ENCODE assay signal across 1 cellular context in the genomic region with DNA sequence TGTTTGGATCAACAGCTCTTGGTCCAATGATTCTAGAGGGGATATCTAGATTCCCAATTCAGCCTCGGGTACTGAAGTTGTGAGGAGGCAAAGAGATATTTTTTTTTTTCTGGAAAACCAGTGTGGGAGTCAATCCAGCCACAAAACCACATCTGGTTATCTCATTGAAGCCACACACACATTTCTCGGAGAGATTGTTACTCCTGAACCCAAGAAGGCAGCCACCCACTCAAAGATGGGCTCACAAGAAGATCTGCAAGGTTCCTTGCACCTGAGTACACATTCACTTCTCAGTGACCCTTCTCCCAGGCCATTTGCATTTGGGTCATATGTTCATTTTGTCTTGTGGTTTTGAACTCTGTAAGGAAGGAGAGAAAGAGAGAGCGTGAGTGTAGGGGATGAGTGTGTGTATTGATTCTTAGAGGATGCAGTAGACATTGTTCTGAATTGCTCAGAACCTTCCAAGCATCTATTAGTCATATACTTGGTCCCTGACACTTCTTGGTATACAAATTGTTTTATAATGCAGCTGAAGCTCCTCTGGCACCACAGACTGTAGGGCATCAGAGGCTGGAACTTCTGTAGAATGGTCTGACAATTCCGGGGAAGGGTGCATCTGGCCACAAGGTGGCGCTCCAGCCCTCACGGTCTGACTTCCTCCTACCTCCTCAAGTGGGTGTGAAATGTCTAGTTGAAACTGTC.
TF ChIP-seq lines count a peak whose summit lies in the region.

No MANE protein-coding gene starts in this region.

TF ChIP-seq in K562, 482 proteins besides CTCF, POLR2A, EP300 and RAD21 (continued from another document and continues in another):
- TF ChIP-seq, protein P1, sequence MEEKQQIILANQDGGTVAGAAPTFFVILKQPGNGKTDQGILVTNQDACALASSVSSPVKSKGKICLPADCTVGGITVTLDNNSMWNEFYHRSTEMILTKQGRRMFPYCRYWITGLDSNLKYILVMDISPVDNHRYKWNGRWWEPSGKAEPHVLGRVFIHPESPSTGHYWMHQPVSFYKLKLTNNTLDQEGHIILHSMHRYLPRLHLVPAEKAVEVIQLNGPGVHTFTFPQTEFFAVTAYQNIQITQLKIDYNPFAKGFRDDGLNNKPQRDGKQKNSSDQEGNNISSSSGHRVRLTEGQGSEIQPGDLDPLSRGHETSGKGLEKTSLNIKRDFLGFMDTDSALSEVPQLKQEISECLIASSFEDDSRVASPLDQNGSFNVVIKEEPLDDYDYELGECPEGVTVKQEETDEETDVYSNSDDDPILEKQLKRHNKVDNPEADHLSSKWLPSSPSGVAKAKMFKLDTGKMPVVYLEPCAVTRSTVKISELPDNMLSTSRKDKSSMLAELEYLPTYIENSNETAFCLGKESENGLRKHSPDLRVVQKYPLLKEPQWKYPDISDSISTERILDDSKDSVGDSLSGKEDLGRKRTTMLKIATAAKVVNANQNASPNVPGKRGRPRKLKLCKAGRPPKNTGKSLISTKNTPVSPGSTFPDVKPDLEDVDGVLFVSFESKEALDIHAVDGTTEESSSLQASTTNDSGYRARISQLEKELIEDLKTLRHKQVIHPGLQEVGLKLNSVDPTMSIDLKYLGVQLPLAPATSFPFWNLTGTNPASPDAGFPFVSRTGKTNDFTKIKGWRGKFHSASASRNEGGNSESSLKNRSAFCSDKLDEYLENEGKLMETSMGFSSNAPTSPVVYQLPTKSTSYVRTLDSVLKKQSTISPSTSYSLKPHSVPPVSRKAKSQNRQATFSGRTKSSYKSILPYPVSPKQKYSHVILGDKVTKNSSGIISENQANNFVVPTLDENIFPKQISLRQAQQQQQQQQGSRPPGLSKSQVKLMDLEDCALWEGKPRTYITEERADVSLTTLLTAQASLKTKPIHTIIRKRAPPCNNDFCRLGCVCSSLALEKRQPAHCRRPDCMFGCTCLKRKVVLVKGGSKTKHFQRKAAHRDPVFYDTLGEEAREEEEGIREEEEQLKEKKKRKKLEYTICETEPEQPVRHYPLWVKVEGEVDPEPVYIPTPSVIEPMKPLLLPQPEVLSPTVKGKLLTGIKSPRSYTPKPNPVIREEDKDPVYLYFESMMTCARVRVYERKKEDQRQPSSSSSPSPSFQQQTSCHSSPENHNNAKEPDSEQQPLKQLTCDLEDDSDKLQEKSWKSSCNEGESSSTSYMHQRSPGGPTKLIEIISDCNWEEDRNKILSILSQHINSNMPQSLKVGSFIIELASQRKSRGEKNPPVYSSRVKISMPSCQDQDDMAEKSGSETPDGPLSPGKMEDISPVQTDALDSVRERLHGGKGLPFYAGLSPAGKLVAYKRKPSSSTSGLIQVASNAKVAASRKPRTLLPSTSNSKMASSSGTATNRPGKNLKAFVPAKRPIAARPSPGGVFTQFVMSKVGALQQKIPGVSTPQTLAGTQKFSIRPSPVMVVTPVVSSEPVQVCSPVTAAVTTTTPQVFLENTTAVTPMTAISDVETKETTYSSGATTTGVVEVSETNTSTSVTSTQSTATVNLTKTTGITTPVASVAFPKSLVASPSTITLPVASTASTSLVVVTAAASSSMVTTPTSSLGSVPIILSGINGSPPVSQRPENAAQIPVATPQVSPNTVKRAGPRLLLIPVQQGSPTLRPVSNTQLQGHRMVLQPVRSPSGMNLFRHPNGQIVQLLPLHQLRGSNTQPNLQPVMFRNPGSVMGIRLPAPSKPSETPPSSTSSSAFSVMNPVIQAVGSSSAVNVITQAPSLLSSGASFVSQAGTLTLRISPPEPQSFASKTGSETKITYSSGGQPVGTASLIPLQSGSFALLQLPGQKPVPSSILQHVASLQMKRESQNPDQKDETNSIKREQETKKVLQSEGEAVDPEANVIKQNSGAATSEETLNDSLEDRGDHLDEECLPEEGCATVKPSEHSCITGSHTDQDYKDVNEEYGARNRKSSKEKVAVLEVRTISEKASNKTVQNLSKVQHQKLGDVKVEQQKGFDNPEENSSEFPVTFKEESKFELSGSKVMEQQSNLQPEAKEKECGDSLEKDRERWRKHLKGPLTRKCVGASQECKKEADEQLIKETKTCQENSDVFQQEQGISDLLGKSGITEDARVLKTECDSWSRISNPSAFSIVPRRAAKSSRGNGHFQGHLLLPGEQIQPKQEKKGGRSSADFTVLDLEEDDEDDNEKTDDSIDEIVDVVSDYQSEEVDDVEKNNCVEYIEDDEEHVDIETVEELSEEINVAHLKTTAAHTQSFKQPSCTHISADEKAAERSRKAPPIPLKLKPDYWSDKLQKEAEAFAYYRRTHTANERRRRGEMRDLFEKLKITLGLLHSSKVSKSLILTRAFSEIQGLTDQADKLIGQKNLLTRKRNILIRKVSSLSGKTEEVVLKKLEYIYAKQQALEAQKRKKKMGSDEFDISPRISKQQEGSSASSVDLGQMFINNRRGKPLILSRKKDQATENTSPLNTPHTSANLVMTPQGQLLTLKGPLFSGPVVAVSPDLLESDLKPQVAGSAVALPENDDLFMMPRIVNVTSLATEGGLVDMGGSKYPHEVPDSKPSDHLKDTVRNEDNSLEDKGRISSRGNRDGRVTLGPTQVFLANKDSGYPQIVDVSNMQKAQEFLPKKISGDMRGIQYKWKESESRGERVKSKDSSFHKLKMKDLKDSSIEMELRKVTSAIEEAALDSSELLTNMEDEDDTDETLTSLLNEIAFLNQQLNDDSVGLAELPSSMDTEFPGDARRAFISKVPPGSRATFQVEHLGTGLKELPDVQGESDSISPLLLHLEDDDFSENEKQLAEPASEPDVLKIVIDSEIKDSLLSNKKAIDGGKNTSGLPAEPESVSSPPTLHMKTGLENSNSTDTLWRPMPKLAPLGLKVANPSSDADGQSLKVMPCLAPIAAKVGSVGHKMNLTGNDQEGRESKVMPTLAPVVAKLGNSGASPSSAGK (IDR thresholded peaks at IDR 0.05): no peak
- TF ChIP-seq ZNF696 (CRISPR knock-in tag; conservative IDR thresholded peaks at IDR 0.05) (no peak), ZFP1 (CRISPR knock-in tag; IDR thresholded peaks at IDR 0.05) (no peak), SLC30A9 (CRISPR knock-in tag; IDR thresholded peaks at IDR 0.05) (no peak), SREBF2 (CRISPR knock-in tag; IDR thresholded peaks at IDR 0.05) (no peak), BCOR (IDR thresholded peaks at IDR 0.05) (no peak), NCOA6 (IDR thresholded peaks at IDR 0.05) (no peak), ID3 (CRISPR knock-in tag; IDR thresholded peaks at IDR 0.05) (no peak), ID3 (tag; IDR thresholded peaks at IDR 0.05) (0 out of 2 replicates have a peak, but pooled peaks have one; percentile 20), TFAP4 (CRISPR knock-in tag; IDR thresholded peaks at IDR 0.05; ENCODE audit: borderline replicate concordance) (no peak), CBX8 (IDR thresholded peaks at IDR 0.05; ENCODE audit: borderline replicate concordance, extremely low read depth, low read depth, low read length, poor library complexity, severe bottlenecking) (no peak), ETS1 (conservative IDR thresholded peaks at IDR 0.05; ENCODE audit: control insufficient read depth, low read depth, low read length) (no peak), ZNF785 (CRISPR knock-in tag; IDR thresholded peaks at IDR 0.05) (no peak), PHF21A (IDR thresholded peaks at IDR 0.05; ENCODE audit: borderline replicate concordance, low read depth) (no peak), KAT8 (IDR thresholded peaks at IDR 0.05; ENCODE audit: low read depth) (no peak), ZNF239 (CRISPR knock-in tag; IDR thresholded peaks at IDR 0.05) (no peak), EWSR1 (IDR thresholded peaks at IDR 0.05; ENCODE audit: borderline replicate concordance, low read depth, partially characterized antibody) (no peak), CREM (IDR thresholded peaks at IDR 0.05; ENCODE audit: low read depth) (peak; percentile 41; the same call in 1 of the 2 replicates), GABPB2 (CRISPR knock-in tag; conservative IDR thresholded peaks at IDR 0.05) (no peak), STAG1 (CRISPR knock-in tag; IDR thresholded peaks at IDR 0.05; ENCODE audit: borderline replicate concordance) (no peak), SNIP1 (IDR thresholded peaks at IDR 0.05; ENCODE audit: low read depth) (no peak), RBM14 (IDR thresholded peaks at IDR 0.05; ENCODE audit: borderline replicate concordance, insufficient read depth, low read depth, low read length) (no peak), FIP1L1 (IDR thresholded peaks at IDR 0.05; ENCODE audit: low read depth, low read length, poor library complexity, severe bottlenecking) (no peak), ZNF699 (CRISPR knock-in tag; IDR thresholded peaks at IDR 0.05; ENCODE audit: insufficient replicate concordance) (no peak), EGR1 (conservative IDR thresholded peaks at IDR 0.05) (peak; percentile 94), ZNF41 (CRISPR knock-in tag; conservative IDR thresholded peaks at IDR 0.05) (no peak), HMGN3 (IDR thresholded peaks at IDR 0.05; ENCODE audit: borderline replicate concordance, extremely low read depth, insufficient read length, low read depth, low read length) (no peak), NFIC (IDR thresholded peaks at IDR 0.05) (peak; percentile 76)
- TF ChIP-seq, protein P2, sequence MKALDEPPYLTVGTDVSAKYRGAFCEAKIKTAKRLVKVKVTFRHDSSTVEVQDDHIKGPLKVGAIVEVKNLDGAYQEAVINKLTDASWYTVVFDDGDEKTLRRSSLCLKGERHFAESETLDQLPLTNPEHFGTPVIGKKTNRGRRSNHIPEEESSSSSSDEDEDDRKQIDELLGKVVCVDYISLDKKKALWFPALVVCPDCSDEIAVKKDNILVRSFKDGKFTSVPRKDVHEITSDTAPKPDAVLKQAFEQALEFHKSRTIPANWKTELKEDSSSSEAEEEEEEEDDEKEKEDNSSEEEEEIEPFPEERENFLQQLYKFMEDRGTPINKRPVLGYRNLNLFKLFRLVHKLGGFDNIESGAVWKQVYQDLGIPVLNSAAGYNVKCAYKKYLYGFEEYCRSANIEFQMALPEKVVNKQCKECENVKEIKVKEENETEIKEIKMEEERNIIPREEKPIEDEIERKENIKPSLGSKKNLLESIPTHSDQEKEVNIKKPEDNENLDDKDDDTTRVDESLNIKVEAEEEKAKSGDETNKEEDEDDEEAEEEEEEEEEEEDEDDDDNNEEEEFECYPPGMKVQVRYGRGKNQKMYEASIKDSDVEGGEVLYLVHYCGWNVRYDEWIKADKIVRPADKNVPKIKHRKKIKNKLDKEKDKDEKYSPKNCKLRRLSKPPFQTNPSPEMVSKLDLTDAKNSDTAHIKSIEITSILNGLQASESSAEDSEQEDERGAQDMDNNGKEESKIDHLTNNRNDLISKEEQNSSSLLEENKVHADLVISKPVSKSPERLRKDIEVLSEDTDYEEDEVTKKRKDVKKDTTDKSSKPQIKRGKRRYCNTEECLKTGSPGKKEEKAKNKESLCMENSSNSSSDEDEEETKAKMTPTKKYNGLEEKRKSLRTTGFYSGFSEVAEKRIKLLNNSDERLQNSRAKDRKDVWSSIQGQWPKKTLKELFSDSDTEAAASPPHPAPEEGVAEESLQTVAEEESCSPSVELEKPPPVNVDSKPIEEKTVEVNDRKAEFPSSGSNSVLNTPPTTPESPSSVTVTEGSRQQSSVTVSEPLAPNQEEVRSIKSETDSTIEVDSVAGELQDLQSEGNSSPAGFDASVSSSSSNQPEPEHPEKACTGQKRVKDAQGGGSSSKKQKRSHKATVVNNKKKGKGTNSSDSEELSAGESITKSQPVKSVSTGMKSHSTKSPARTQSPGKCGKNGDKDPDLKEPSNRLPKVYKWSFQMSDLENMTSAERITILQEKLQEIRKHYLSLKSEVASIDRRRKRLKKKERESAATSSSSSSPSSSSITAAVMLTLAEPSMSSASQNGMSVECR (CRISPR knock-in tag; IDR thresholded peaks at IDR 0.05): no peak
- TF ChIP-seq, protein P3, sequence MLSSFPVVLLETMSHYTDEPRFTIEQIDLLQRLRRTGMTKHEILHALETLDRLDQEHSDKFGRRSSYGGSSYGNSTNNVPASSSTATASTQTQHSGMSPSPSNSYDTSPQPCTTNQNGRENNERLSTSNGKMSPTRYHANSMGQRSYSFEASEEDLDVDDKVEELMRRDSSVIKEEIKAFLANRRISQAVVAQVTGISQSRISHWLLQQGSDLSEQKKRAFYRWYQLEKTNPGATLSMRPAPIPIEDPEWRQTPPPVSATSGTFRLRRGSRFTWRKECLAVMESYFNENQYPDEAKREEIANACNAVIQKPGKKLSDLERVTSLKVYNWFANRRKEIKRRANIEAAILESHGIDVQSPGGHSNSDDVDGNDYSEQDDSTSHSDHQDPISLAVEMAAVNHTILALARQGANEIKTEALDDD (IDR thresholded peaks at IDR 0.05): no peak
- TF ChIP-seq, protein P4, sequence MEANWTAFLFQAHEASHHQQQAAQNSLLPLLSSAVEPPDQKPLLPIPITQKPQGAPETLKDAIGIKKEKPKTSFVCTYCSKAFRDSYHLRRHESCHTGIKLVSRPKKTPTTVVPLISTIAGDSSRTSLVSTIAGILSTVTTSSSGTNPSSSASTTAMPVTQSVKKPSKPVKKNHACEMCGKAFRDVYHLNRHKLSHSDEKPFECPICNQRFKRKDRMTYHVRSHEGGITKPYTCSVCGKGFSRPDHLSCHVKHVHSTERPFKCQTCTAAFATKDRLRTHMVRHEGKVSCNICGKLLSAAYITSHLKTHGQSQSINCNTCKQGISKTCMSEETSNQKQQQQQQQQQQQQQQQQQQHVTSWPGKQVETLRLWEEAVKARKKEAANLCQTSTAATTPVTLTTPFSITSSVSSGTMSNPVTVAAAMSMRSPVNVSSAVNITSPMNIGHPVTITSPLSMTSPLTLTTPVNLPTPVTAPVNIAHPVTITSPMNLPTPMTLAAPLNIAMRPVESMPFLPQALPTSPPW (CRISPR knock-in tag; IDR thresholded peaks at IDR 0.05): no peak
- TF ChIP-seq, protein P5, sequence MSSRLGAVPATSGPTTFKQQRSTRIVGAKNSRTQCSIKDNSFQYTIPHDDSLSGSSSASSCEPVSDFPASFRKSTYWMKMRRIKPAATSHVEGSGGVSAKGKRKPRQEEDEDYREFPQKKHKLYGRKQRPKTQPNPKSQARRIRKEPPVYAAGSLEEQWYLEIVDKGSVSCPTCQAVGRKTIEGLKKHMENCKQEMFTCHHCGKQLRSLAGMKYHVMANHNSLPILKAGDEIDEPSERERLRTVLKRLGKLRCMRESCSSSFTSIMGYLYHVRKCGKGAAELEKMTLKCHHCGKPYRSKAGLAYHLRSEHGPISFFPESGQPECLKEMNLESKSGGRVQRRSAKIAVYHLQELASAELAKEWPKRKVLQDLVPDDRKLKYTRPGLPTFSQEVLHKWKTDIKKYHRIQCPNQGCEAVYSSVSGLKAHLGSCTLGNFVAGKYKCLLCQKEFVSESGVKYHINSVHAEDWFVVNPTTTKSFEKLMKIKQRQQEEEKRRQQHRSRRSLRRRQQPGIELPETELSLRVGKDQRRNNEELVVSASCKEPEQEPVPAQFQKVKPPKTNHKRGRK (tag; IDR thresholded peaks at IDR 0.05): no peak
